In the genomic region with DNA sequence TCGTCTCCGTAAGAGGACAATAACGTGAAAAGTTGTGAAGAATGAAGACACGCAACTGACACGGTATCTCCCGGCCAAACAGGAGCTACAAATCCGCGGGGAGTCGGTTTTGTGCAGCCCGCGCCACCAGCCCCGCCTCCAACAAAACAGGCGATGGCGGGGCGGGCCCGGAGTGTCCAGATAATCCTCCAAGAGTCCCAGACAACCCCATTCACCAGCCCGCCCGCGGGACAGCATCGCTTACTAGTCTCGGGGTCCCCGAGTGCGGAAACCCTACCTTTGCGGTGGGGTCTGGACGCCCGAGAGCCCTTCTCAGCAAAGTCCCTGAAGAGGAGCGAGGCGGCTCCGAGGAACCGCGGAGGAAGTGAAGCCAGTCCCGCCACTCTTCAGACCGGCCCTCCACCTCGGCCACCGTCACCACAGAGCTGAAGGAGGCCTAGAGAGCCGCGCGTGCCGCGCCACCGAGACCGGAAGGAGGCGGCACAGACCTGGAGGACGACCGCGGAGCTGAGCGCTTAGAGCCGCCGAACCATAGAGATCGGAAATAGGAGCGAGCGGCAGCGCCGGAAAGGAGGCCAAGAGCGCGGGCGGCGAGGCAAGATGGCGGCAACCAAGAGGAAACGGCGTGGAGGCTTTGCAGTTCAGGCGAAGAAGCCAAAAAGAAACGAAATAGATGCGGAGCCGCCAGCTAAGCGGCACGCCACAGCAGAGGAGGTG, we compare ENCODE assay signal across 8 cellular contexts. TPM values are rescaled to one million over a fixed set of nuclear protein-coding genes. Genes with fewer than 3 reads are reported as not detected.
DNase-seq lines count a peak whose midpoint lies in the region; ATAC-seq and TF ChIP-seq lines count a peak whose summit lies in the region.

A gene with protein sequence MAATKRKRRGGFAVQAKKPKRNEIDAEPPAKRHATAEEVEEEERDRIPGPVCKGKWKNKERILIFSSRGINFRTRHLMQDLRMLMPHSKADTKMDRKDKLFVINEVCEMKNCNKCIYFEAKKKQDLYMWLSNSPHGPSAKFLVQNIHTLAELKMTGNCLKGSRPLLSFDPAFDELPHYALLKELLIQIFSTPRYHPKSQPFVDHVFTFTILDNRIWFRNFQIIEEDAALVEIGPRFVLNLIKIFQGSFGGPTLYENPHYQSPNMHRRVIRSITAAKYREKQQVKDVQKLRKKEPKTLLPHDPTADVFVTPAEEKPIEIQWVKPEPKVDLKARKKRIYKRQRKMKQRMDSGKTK (plus strand): TSS at position 573 of the 717 bp plus-strand sequence. CDS start 28 bp downstream, at position 601.
A gene with protein sequence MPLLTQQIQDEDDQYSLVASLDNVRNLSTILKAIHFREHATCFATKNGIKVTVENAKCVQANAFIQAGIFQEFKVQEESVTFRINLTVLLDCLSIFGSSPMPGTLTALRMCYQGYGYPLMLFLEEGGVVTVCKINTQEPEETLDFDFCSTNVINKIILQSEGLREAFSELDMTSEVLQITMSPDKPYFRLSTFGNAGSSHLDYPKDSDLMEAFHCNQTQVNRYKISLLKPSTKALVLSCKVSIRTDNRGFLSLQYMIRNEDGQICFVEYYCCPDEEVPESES (minus strand): TSS at position 366 of the 717 bp plus-strand sequence. CDS start 612 bp downstream, outside the sequence.

- peak within 1 kb of the TSS; percentile 96 for H2AFZ ChIP-seq in osteoblast (ENCODE audit: low read length)

- H4K20me1 ChIP-seq in osteoblast (ENCODE audit: insufficient read depth, low read length) = peaks cover 5% of the 10 kb centered on the region

- H3K4me2 ChIP-seq in osteoblast (ENCODE audit: insufficient read depth, low read length) = peak within 1 kb of the TSS; percentile 98

- TF ChIP-seq POLR2A in testis (IDR thresholded peaks at IDR 0.05) = no peak

- H3K4me1 ChIP-seq in osteoblast (ENCODE audit: insufficient read depth, low read length) = peaks cover 29% of the 10 kb centered on the region
- peaks cover 16% of the 10 kb centered on the region for H3K4me1 ChIP-seq in testis

- no peaks in the 10 kb centered on the region for H3K9me3 Mint-ChIP-seq in activated naive CD8-positive, alpha-beta T cell (ENCODE audit: low read depth)

- peaks cover 70% of the 10 kb centered on the region for H3K79me2 ChIP-seq in osteoblast (ENCODE audit: insufficient read depth, low read length)

- no peaks in the 10 kb centered on the region for H3K27me3 ChIP-seq in osteoblast (ENCODE audit: insufficient read depth, low read length)
- H3K27me3 ChIP-seq in testis = no peaks in the 10 kb centered on the region

- no peaks in the 10 kb centered on the region for H3K27me3 Mint-ChIP-seq in activated naive CD8-positive, alpha-beta T cell

- 0 to 1% methylated on average over 47 to 67 of the region's 67 CpGs for WGBS in testis, 2 donors

- H3K4me3 ChIP-seq in GM12864 (ENCODE audit: low read depth, low read length) (peak within 1 kb of the TSS; percentile 81), osteoblast (ENCODE audit: insufficient read depth, low read length) (peak within 1 kb of the TSS; percentile 96), testis (peak within 1 kb of the TSS; percentile 93 to 98)

- TF ChIP-seq CTCF in GM12864 (IDR thresholded peaks at IDR 0.05; ENCODE audit: low read depth, low read length, missing control alignments) (no peak), osteoblast (IDR thresholded peaks at IDR 0.05; ENCODE audit: extremely low read depth, low read depth, low read length) (peak; percentile 4), testis (IDR thresholded peaks at IDR 0.05) (peak in 1 of 3 experiments; percentile 23)

- H3K9me3 ChIP-seq in osteoblast (ENCODE audit: low read depth, low read length) (no peaks in the 10 kb centered on the region), testis (no peaks in the 10 kb centered on the region)

- peak; percentile 98 for ATAC-seq in HG02678 (IDR thresholded peaks at IDR 0.05; ENCODE audit: unreplicated experiment)

- H3K4me1 Mint-ChIP-seq in activated naive CD8-positive, alpha-beta T cell (ENCODE audit: low read depth) = peaks cover 34% of the 10 kb centered on the region

- peaks cover 19% of the 10 kb centered on the region for H3K36me3 Mint-ChIP-seq in activated naive CD8-positive, alpha-beta T cell

- H3K4me3 Mint-ChIP-seq in activated naive CD8-positive, alpha-beta T cell = no peak within 1 kb of the TSS

- peak within 1 kb of the TSS; percentile 82 for H3K27ac ChIP-seq in osteoblast (ENCODE audit: low read depth, low read length)
- H3K27ac ChIP-seq in testis = peak within 1 kb of the TSS; percentile 60 to 90

- H3K27ac Mint-ChIP-seq in activated naive CD8-positive, alpha-beta T cell = peak within 1 kb of the TSS; percentile 23

- intact Hi-C loops in testis (cut with DNase I; ENCODE audit: low total_unique reads) = no loop called here

- DNase-seq in GM12864 (ENCODE audit: low read depth) = peak; percentile 90
- DNase-seq in NCI-H1105 treated with DMSO at 0.1 percent for 48 hours (lab: John Stamatoyannopoulos, UW) = peak; percentile 97
- peak; percentile 95 for DNase-seq in SKM-1 treated with dmso at 0.1 percent for 144 hours (lab: John Stamatoyannopoulos, UW; ENCODE audit: unreplicated experiment)
- peak; percentile 98 for DNase-seq in glomerular visceral epithelial cell (ENCODE audit: extremely low spot score)
- peak; percentile 93 for DNase-seq in osteoblast (ENCODE audit: insufficient read length, low spot score, missing footprints)
- DNase-seq in testis = peak; percentile 98

- peaks cover 29% of the 10 kb centered on the region for H3K36me3 ChIP-seq in osteoblast (ENCODE audit: insufficient read depth, low read length)
- H3K36me3 ChIP-seq in testis (ENCODE audit: low read depth, missing control alignments) = no peaks in the 10 kb centered on the region

RNA-seq across cellular contexts. Expression of the first gene that starts in this region (rescaled TPM):
- total RNA-seq in osteoblast (54.2 and 59.7 TPM in 2 replicates), testis (10 to 100 TPM; 23.2 to 25.0 TPM)
- 18.4 TPM for polyA plus RNA-seq in testis (ENCODE audit: insufficient read depth, low read depth, low replicate concordance)

RNA-seq across cellular contexts. Expression of the second gene that starts in this region (rescaled TPM):
- total RNA-seq in osteoblast (54.6 and 58.3 TPM in 2 replicates), testis (10 to 100 TPM; 45.5 to 45.7 TPM)
- 41.4 TPM for polyA plus RNA-seq in testis (ENCODE audit: insufficient read depth, low read depth, low replicate concordance)

Comparison
In these comparisons a context has a peak if more than half of its experiments do, and no peak if none do; other contexts are left out.
1. Peak in every context shown above with its lines: DNase-seq, ATAC-seq, H3K4me3 ChIP-seq and H3K27ac ChIP-seq.